Comparison of ENCODE assay signal across 9 cellular contexts in the genomic region with DNA sequence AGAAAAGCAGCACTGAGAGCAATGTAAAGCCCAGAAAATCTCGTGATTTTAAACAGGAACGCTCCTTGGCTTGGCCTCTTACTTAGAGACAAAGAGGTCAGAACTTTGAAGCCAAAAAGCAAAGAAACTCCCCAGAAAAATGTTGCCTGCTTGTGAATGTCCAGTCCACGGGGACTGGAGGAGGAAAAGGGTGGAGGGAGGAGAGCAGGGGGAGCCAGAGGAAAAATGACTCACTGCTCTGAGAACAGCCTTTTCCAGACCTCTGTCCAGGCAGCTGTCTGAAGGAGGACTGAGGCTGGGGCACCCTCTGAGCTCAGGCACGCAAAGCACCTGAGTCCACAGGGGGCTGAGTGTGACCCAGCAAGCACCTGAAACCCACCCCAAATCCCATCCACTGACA.
DNase-seq lines count a peak whose midpoint lies in the region; ATAC-seq, FAIRE-seq and TF ChIP-seq lines count a peak whose summit lies in the region.
"Had no signal": no experiment of that assay in that cellular context is flagged by ENCODE, and none has a peak within 500 bp of the region (broad histone marks: within the 10 kb centered on the region; RNA-seq: fewer than 3 reads in every experiment).

No MANE protein-coding gene starts in this region.

- no peaks in the 10 kb centered on the region for H3K27me3 Mint-ChIP-seq in mesothelial cell of epicardium (ENCODE audit: low read depth)
- no peaks in the 10 kb centered on the region for H3K27me3 Mint-ChIP-seq in naive thymus-derived CD4-positive, alpha-beta T cell
- no peaks in the 10 kb centered on the region for H3K27me3 Mint-ChIP-seq in naive thymus-derived CD8-positive, alpha-beta T cell

- intact Hi-C loops in upper lobe of right lung (cut with DNase I): loop anchor here (10.0 kb wide), 1 partner anchor 53 kb away; no protein-coding TSS in a partner anchor
- intact Hi-C loops in naive thymus-derived CD4-positive, alpha-beta T cell (cut with micrococcal nuclease): no loop called here

- H3K4me1 Mint-ChIP-seq in mesothelial cell of epicardium: peaks cover 20% of the 10 kb centered on the region
- H3K4me1 Mint-ChIP-seq in naive thymus-derived CD4-positive, alpha-beta T cell: peaks cover 0 to 12% (median 0%) of the 10 kb centered on the region in 7 donors
- peaks cover 0 to 5% (median 0%) of the 10 kb centered on the region in 4 donors for H3K4me1 Mint-ChIP-seq in naive thymus-derived CD8-positive, alpha-beta T cell

- peak; percentile 69 for ATAC-seq in upper lobe of right lung
- ATAC-seq in naive thymus-derived CD4-positive, alpha-beta T cell: no peak
- no peak for ATAC-seq in naive thymus-derived CD8-positive, alpha-beta T cell

- TF ChIP-seq CTCF in mesothelial cell of epicardium (IDR thresholded peaks at IDR 0.05; ENCODE audit: unreplicated experiment): no peak
- no peak for TF ChIP-seq CTCF in upper lobe of right lung (IDR thresholded peaks at IDR 0.05)

- H3K4me3 ChIP-seq in MG63 (no peak overlapping the region), upper lobe of right lung (no peak overlapping the region)
- no peak overlapping the region for H3K4me3 ChIP-seq in naive thymus-derived CD4-positive, alpha-beta T cell (ENCODE audit: low read length)

- FAIRE-seq in endometrium (lab: Jason Lieb, UNC): peak; percentile 18
- FAIRE-seq in GM19239 (lab: Jason Lieb, UNC): no peak
- FAIRE-seq: TTC549 had no signal

- H3K36me3 Mint-ChIP-seq in mesothelial cell of epicardium: peaks cover 41% of the 10 kb centered on the region
- H3K36me3 Mint-ChIP-seq in naive thymus-derived CD4-positive, alpha-beta T cell: peaks cover 10 to 68% (median 31%) of the 10 kb centered on the region in 5 donors
- peaks cover 0 to 83% (median 37%) of the 10 kb centered on the region in 3 donors for H3K36me3 Mint-ChIP-seq in naive thymus-derived CD8-positive, alpha-beta T cell

- peak overlapping the region; percentile 75 for H3K27ac ChIP-seq in upper lobe of right lung
- H3K27ac ChIP-seq in naive thymus-derived CD4-positive, alpha-beta T cell (ENCODE audit: low read depth, low read length): no peak overlapping the region

- H3K36me3 ChIP-seq in MG63 (peaks cover 91% of the 10 kb centered on the region), upper lobe of right lung (peaks cover 42% of the 10 kb centered on the region)
- peaks cover 3 to 64% (median 5%) of the 10 kb centered on the region in 3 experiments for H3K36me3 ChIP-seq in naive thymus-derived CD4-positive, alpha-beta T cell (ENCODE audit: control insufficient read depth in 2 of 3, insufficient read depth in 3 of 3, low read length in 3 of 3)

- H3K27me3 ChIP-seq in MG63 (no peaks in the 10 kb centered on the region), upper lobe of right lung (no peaks in the 10 kb centered on the region)
- H3K27me3 ChIP-seq in naive thymus-derived CD4-positive, alpha-beta T cell (ENCODE audit: control insufficient read depth in 2 of 2, insufficient read depth in 2 of 2, low read length in 2 of 2): no peaks in the 10 kb centered on the region

- CTCF ChIA-PET in naive thymus-derived CD4-positive, alpha-beta T cell (lab: Charles Lee): no interaction called here

- DNase-seq in MG63: peak; percentile 99
- DNase-seq in mesothelial cell of epicardium (ENCODE audit: low spot score in 2 of 2, unreplicated experiment in 2 of 2): no peak
- DNase-seq in upper lobe of right lung: no peak
- DNase-seq in naive thymus-derived CD4-positive, alpha-beta T cell: no peak
- DNase-seq in naive thymus-derived CD8-positive, alpha-beta T cell: no peak
- DNase-seq in NCI-H524 (lab: John Stamatoyannopoulos, UW): no peak
- no peak for DNase-seq in GM19239 (ENCODE audit: insufficient read length, low spot score)

- peak overlapping the region; percentile 84 for H3K27ac Mint-ChIP-seq in mesothelial cell of epicardium
- H3K27ac Mint-ChIP-seq in naive thymus-derived CD4-positive, alpha-beta T cell: no peak overlapping the region
- no peak overlapping the region for H3K27ac Mint-ChIP-seq in naive thymus-derived CD8-positive, alpha-beta T cell

- no peak overlapping the region for H3K4me3 Mint-ChIP-seq in mesothelial cell of epicardium
- H3K4me3 Mint-ChIP-seq in naive thymus-derived CD4-positive, alpha-beta T cell: no peak overlapping the region
- H3K4me3 Mint-ChIP-seq in naive thymus-derived CD8-positive, alpha-beta T cell: no peak overlapping the region

- no peaks in the 10 kb centered on the region for H3K9me3 Mint-ChIP-seq in mesothelial cell of epicardium
- peaks cover 0 to 2% (median 0%) of the 10 kb centered on the region in 11 donors for H3K9me3 Mint-ChIP-seq in naive thymus-derived CD4-positive, alpha-beta T cell
- no peaks in the 10 kb centered on the region for H3K9me3 Mint-ChIP-seq in naive thymus-derived CD8-positive, alpha-beta T cell

- no peaks in the 10 kb centered on the region for H3K9me3 ChIP-seq in MG63
- no peaks in the 10 kb centered on the region for H3K9me3 ChIP-seq in upper lobe of right lung
- no peaks in the 10 kb centered on the region for H3K9me3 ChIP-seq in naive thymus-derived CD4-positive, alpha-beta T cell (ENCODE audit: control insufficient read depth in 2 of 3, low read length in 3 of 3)

- POLR2A ChIA-PET in naive thymus-derived CD4-positive, alpha-beta T cell (lab: Charles Lee): no interaction called here
- POLR2A ChIA-PET in naive thymus-derived CD8-positive, alpha-beta T cell (lab: Charles Lee): no interaction called here

- H3K4me1 ChIP-seq in upper lobe of right lung: peaks cover 47% of the 10 kb centered on the region
- H3K4me1 ChIP-seq in naive thymus-derived CD4-positive, alpha-beta T cell (ENCODE audit: control insufficient read depth in 2 of 2, insufficient read depth in 2 of 2, low read length in 2 of 2): no peaks in the 10 kb centered on the region
